In genomic region chr1:54356680-54357147, GRCh38 we compare ENCODE assay signal across 1 cellular context.
A peak's percentile ranks its signal among the peaks of the same experiment; 100 is the strongest.
TF ChIP-seq lines count a peak whose summit lies in the region.

No MANE protein-coding gene starts in this region.

TF ChIP-seq in GM12878, 131 proteins besides CTCF, POLR2A, EP300 and RAD21 (continued from another document):
- TF ChIP-seq PBX3 (IDR thresholded peaks at IDR 0.05; ENCODE audit: insufficient replicate concordance, low read depth, low read length), result no peak
- TF ChIP-seq GABPA (IDR thresholded peaks at IDR 0.05; ENCODE audit: low read depth), result no peak
- no peak for TF ChIP-seq ETV6 (conservative IDR thresholded peaks at IDR 0.05 in 1 of 2, IDR thresholded peaks at IDR 0.05 in 1 of 2; ENCODE audit: borderline replicate concordance in 1 of 2, low read depth in 1 of 2)
- TF ChIP-seq BHLHE40 (IDR thresholded peaks at IDR 0.05; ENCODE audit: borderline replicate concordance in 1 of 2, low read depth in 2 of 2, low read length in 1 of 2), result no peak
- TF ChIP-seq FOXM1 (IDR thresholded peaks at IDR 0.05; ENCODE audit: low read depth, low read length), result no peak
- no peak for TF ChIP-seq USF2 (IDR thresholded peaks at IDR 0.05; ENCODE audit: borderline replicate concordance, low read depth, low read length)
- TF ChIP-seq NBN (IDR thresholded peaks at IDR 0.05), result peak; percentile 58; the same call in 1 of the 2 replicates
- TF ChIP-seq JUND (IDR thresholded peaks at IDR 0.05; ENCODE audit: low read depth, low read length), result no peak
- no peak for TF ChIP-seq MYB (IDR thresholded peaks at IDR 0.05; ENCODE audit: borderline replicate concordance, low read depth, low read length)
- TF ChIP-seq BCL11A (IDR thresholded peaks at IDR 0.05; ENCODE audit: low read depth, low read length), result no peak
- TF ChIP-seq CBFB (IDR thresholded peaks at IDR 0.05; ENCODE audit: low read depth), result no peak
- TF ChIP-seq SMARCA5 (IDR thresholded peaks at IDR 0.05), result no peak
- TF ChIP-seq MTA2 (IDR thresholded peaks at IDR 0.05; ENCODE audit: low read depth), result peak; percentile 26; the same call in 1 of the 2 replicates
- TF ChIP-seq ZNF207 (IDR thresholded peaks at IDR 0.05; ENCODE audit: borderline replicate concordance), result no peak
- TF ChIP-seq RELB (IDR thresholded peaks at IDR 0.05; ENCODE audit: low read depth), result peak; percentile 69
- TF ChIP-seq SIN3A (IDR thresholded peaks at IDR 0.05; ENCODE audit: low read depth, low read length), result no peak
- TF ChIP-seq BCLAF1 (IDR thresholded peaks at IDR 0.05), result no peak
- 0 out of 2 replicates have a peak, but pooled peaks have one; percentile 48 for TF ChIP-seq MLLT1 (IDR thresholded peaks at IDR 0.05)
- TF ChIP-seq GATAD2B (conservative IDR thresholded peaks at IDR 0.05; ENCODE audit: low read depth), result no peak
- no peak for TF ChIP-seq RBBP5 (conservative IDR thresholded peaks at IDR 0.05)
- TF ChIP-seq JUNB (IDR thresholded peaks at IDR 0.05), result no peak
- TF ChIP-seq KDM1A (IDR thresholded peaks at IDR 0.05; ENCODE audit: borderline replicate concordance), result no peak
- TF ChIP-seq NFIC (IDR thresholded peaks at IDR 0.05; ENCODE audit: low read depth, low read length), result no peak
- TF ChIP-seq POLR2AphosphoS2 (IDR thresholded peaks at IDR 0.05; ENCODE audit: low read depth, low read length), result no peak
- TF ChIP-seq IKZF2 (IDR thresholded peaks at IDR 0.05), result peak in 1 of 2 experiments; percentile 23; a peak in 1 of 4 replicates
- no peak for TF ChIP-seq FOXK2 (IDR thresholded peaks at IDR 0.05)
- no peak for TF ChIP-seq RELA (IDR thresholded peaks at IDR 0.05; ENCODE audit: borderline replicate concordance, partially characterized antibody)
- no peak for TF ChIP-seq MAX (IDR thresholded peaks at IDR 0.05; ENCODE audit: low read depth, low read length)
- TF ChIP-seq FOS (IDR thresholded peaks at IDR 0.05; ENCODE audit: borderline replicate concordance, extremely low read depth, insufficient read length), result no peak
- TF ChIP-seq MTA3 (IDR thresholded peaks at IDR 0.05; ENCODE audit: borderline replicate concordance, low read length), result no peak
- no peak for TF ChIP-seq PAX8 (IDR thresholded peaks at IDR 0.05)
- 0 out of 2 replicates have a peak, but pooled peaks have one; percentile 29 for TF ChIP-seq CREB1 (IDR thresholded peaks at IDR 0.05; ENCODE audit: low read depth)
- TF ChIP-seq PKNOX1 (IDR thresholded peaks at IDR 0.05), result no peak
- peak; percentile 71 for TF ChIP-seq MEF2B (IDR thresholded peaks at IDR 0.05; ENCODE audit: partially characterized antibody, poor library complexity, severe bottlenecking)
- no peak for TF ChIP-seq ZNF24 (IDR thresholded peaks at IDR 0.05)
- peak; percentile 32 for TF ChIP-seq SKIL (IDR thresholded peaks at IDR 0.05; ENCODE audit: low read depth, poor library complexity, severe bottlenecking)
- no peak for TF ChIP-seq SIX5 (IDR thresholded peaks at IDR 0.05; ENCODE audit: low read depth, low read length, severe bottlenecking)
- TF ChIP-seq NRF1 (conservative IDR thresholded peaks at IDR 0.05; ENCODE audit: low read depth, low read length), result no peak
- TF ChIP-seq BCL3 (IDR thresholded peaks at IDR 0.05; ENCODE audit: borderline replicate concordance, insufficient read depth, low read depth, low read length, poor library complexity, severe bottlenecking), result no peak
- no peak for TF ChIP-seq NKRF (conservative IDR thresholded peaks at IDR 0.05)
